21 cellular contexts compared by ENCODE assay signal in the genomic region with DNA sequence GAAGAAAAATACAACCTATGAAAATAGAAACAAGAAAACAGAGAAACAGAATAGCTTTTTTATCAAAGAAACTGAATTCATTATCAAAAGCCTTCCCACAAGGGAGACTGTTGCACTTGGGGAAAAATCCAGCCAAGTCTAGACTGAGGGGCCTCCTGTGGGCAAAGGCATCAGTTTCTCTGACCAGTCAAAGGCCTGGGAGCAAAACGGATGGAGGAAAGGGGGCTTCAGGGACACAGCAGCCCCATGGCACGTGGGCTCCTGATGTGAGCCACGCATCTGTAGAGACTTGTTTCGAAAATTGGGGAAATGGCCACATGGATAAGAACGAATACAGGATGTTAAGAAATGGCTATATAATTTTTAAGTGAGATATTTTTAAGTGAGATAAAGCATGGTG. TPM values are rescaled to one million over a fixed set of nuclear protein-coding genes. Genes with fewer than 3 reads are reported as not detected.
DNase-seq lines count a peak whose midpoint lies in the region; ATAC-seq and TF ChIP-seq lines count a peak whose summit lies in the region.
"Had no signal": no experiment of that assay in that cellular context is flagged by ENCODE, and none has a peak within 500 bp of the region (broad histone marks: within the 10 kb centered on the region; RNA-seq: fewer than 3 reads in every experiment).

No MANE protein-coding gene starts in this region.

- peak; percentile 1 for DNase-seq in activated naive CD4-positive, alpha-beta T cell treated with Interleukin-2 at 50 U/mL for 16 hours
- no peak for DNase-seq in activated naive CD4-positive, alpha-beta T cell treated with anti-CD3 and anti-CD28 coated beads, Interleukin-2, amount 50 U/mL, for 72 hours (ENCODE audit: low spot score in 2 of 2)
- DNase-seq in mesenteric fat pad (ENCODE audit: low spot score) (peak; percentile 87), aorta (peak; percentile 6 to 61)
- DNase-seq: AML-193, Caco-2, KBM-7, MV-4-11, NCI-H1417 treated with DMSO at 0.1 percent for 48 hours, NCI-H2029, NCI-H2171, NCI-H446, NCI-H69, OCI-M1 had no signal

- no peaks in the 10 kb centered on the region for H3K9me3 ChIP-seq in HEK293 (ENCODE audit: control insufficient read depth, insufficient read depth, low read depth, low read length)
- H3K9me3 ChIP-seq in aorta (ENCODE audit: control insufficient read depth, low read length) = no peaks in the 10 kb centered on the region

- no peaks in the 10 kb centered on the region for H3K4me1 ChIP-seq in HEK293 (ENCODE audit: control insufficient read depth, insufficient read depth, low read length)
- no peaks in the 10 kb centered on the region for H3K4me1 ChIP-seq in aorta (ENCODE audit: control insufficient read depth in 1 of 2, insufficient read depth in 2 of 2, low read length in 2 of 2)
- H3K4me1 ChIP-seq: HAP-1 had no signal

- POLR2A ChIA-PET in HEK293 (lab: Yijun Ruan, JAX) = no interaction called here

- no peaks in the 10 kb centered on the region for H3K36me3 Mint-ChIP-seq in activated naive CD4-positive, alpha-beta T cell treated with anti-CD3 and anti-CD28 coated beads, Interleukin-2, amount 50 U/mL, for 72 hours
- H3K36me3 Mint-ChIP-seq: CD14-positive monocyte had no signal

- H3K27me3 ChIP-seq in aorta (ENCODE audit: control insufficient read depth in 1 of 2, insufficient read depth in 2 of 2, low read length in 1 of 2) = no peaks in the 10 kb centered on the region

- no peak for ATAC-seq in activated naive CD4-positive, alpha-beta T cell treated with anti-CD3 and anti-CD28 coated beads, Interleukin-2, amount 50 U/mL, for 72 hours
- no peak for ATAC-seq in aorta (ENCODE audit: low FRiP score)
- ATAC-seq in HG03196 (IDR thresholded peaks at IDR 0.05; ENCODE audit: unreplicated experiment) = no peak
- no peak for ATAC-seq in HG03135 (IDR thresholded peaks at IDR 0.05; ENCODE audit: unreplicated experiment)
- no peak for ATAC-seq in HG02642 (IDR thresholded peaks at IDR 0.05; ENCODE audit: poor library complexity, unreplicated experiment)

- CTCF ChIA-PET in HEK293 (lab: Yijun Ruan, JAX) = no interaction called here

- TF ChIP-seq CTCF in HEK293 (tag by site-specific recombination; IDR thresholded peaks at IDR 0.05) = no peak

- intact Hi-C loops in aorta (cut with DNase I) = no loop called here

- H3K4me3 ChIP-seq in HEK293 (ENCODE audit: low read depth, low read length) = no peak overlapping the region
- H3K4me3 ChIP-seq in aorta (ENCODE audit: low read length in 2 of 2) = no peak overlapping the region
- H3K4me3 ChIP-seq: HAP-1 had no signal

- no peak overlapping the region for H3K27ac Mint-ChIP-seq in activated naive CD4-positive, alpha-beta T cell treated with anti-CD3 and anti-CD28 coated beads, Interleukin-2, amount 50 U/mL, for 72 hours

- 78 to 83% methylated on average over 5 of the region's 5 CpGs for WGBS in aorta, 2 donors

- H3K9me3 Mint-ChIP-seq in activated naive CD4-positive, alpha-beta T cell treated with anti-CD3 and anti-CD28 coated beads, Interleukin-2, amount 50 U/mL, for 72 hours = no peaks in the 10 kb centered on the region

- H3K27ac ChIP-seq in HEK293 (ENCODE audit: extremely low read depth, low read depth, low read length) (no peak overlapping the region), aorta (ENCODE audit: low read depth in 1 of 2, low read length in 2 of 2) (no peak overlapping the region)

- peaks cover 0 to 13% of the 10 kb centered on the region in 2 experiments; a peak in 1 of 3 replicates for H3K36me3 ChIP-seq in HEK293 (ENCODE audit: control insufficient read depth in 2 of 2, insufficient read depth in 1 of 2, low read length in 2 of 2)
- peaks cover 0 to 1% of the 10 kb centered on the region in 2 donors for H3K36me3 ChIP-seq in aorta (ENCODE audit: control insufficient read depth in 1 of 2, insufficient read depth in 2 of 2, low read length in 1 of 2)

TF ChIP-seq in HEK293, 187 proteins besides CTCF, POLR2A, EP300 and RAD21:
- TF ChIP-seq ZNF211 (tag by site-specific recombination; IDR thresholded peaks at IDR 0.05; ENCODE audit: low read depth) (no peak), ZNF664 (tag by site-specific recombination; IDR thresholded peaks at IDR 0.05) (peak; percentile 80)

RNA-seq across cellular contexts. Expression of a gene that starts 21.1 kb away (rescaled TPM):
- total RNA-seq in activated naive CD4-positive, alpha-beta T cell treated with anti-CD3 and anti-CD28 coated beads, Interleukin-2, amount 50 U/mL, for 72 hours = 1 to 10 TPM in 1 of 2 donors, not detected in 1; 1.4 TPM
- total RNA-seq in mesenteric fat pad (6.9 TPM), aorta (10 to 100 TPM in 1 of 2 donors, 1 to 10 TPM in 1; 5.9 to 17.7 TPM)
- 1 to 10 TPM; 2.0 to 4.5 TPM for polyA plus RNA-seq in aorta
- total RNA-seq: RPMI7951 had no signal
- polyA plus RNA-seq: CD14-positive monocyte had no signal

Comparison
In these comparisons a context has a peak if more than half of its experiments do, and no peak if none do; other contexts are left out.
1. DNase-seq: peak in activated naive CD4-positive, alpha-beta T cell treated with Interleukin-2 at 50 U/mL for 16 hours (single experiment), mesenteric fat pad (single experiment) and aorta (2 of 2); none in activated naive CD4-positive, alpha-beta T cell treated with anti-CD3 and anti-CD28 coated beads, Interleukin-2, amount 50 U/mL, for 72 hours (0 of 2).